Comparison of ENCODE assay signal across 27 cellular contexts in the genomic region with DNA sequence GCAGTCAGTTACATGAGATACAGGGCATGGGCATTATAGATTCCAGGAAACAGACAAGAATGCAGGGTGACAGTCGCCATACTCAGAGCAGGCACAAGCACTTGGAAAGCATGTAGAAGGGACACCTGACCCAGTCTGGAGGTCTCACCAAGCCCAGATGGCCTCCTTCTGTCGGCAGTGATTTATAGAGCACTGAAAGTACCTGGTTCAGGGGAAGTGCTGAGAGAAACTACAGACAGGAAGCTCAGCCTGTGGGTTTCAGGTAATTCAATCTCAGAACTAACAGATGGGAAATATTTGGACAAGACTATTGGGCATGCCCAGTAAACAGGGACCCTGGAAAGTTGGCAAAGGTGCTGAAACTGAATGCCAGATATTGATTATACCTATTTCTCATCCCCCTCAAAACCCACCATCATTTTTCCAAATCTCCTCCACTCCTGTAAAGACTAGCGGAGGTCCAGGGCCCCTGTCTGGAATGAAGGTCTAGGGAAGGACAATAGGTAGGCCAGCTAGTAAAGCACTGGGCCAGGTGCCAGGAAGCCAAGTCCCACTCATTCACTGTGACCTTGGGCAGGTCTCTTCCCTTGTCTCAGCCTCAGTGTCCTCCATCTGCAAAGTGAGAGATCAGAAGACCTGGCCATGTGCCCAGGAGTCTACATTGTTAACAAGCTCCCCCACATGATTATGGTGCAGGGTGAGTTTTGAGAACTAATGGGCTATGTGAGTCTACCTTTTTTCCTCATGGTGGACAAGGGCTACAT. TPM values are rescaled to one million over a fixed set of nuclear protein-coding genes. Genes with fewer than 3 reads are reported as not detected.
A peak's percentile ranks its signal among the peaks of the same experiment; 100 is the strongest.
DNase-seq lines count a peak whose midpoint lies in the region; ATAC-seq and TF ChIP-seq lines count a peak whose summit lies in the region.
"Had no signal": no experiment of that assay in that cellular context is flagged by ENCODE, and none has a peak within 500 bp of the region (broad histone marks: within the 10 kb centered on the region; RNA-seq: fewer than 3 reads in every experiment).

No MANE protein-coding gene starts in this region.

- peaks cover 36% of the 10 kb centered on the region for H3K4me1 ChIP-seq in left ventricle myocardium inferior
- H3K4me1 ChIP-seq: colonic mucosa, esophagus squamous epithelium, SJSA1, vagina had no signal

- peaks cover 10% of the 10 kb centered on the region for H3K36me3 ChIP-seq in left ventricle myocardium inferior
- H3K36me3 ChIP-seq: colonic mucosa, SJSA1, thoracic aorta, vagina had no signal

- H3K9me3 ChIP-seq in left ventricle myocardium inferior (replicated peaks) = peaks cover 13% of the 10 kb centered on the region
- H3K9me3 ChIP-seq: colonic mucosa, SJSA1, thoracic aorta, vagina had no signal

- H3K27ac ChIP-seq in left ventricle myocardium inferior (replicated peaks) = no peak overlapping the region
- H3K27ac ChIP-seq: colonic mucosa, esophagus squamous epithelium, hepatocyte, SJSA1, thoracic aorta, vagina had no signal

- ATAC-seq in left ventricle myocardium superior (peak; percentile 48), GM19463 (IDR thresholded peaks at IDR 0.05; ENCODE audit: unreplicated experiment) (no peak), GM18858 (IDR thresholded peaks at IDR 0.05; ENCODE audit: unreplicated experiment) (no peak), GM19395 (IDR thresholded peaks at IDR 0.05; ENCODE audit: unreplicated experiment) (no peak)
- ATAC-seq: activated naive CD8-positive, alpha-beta T cell treated with anti-CD3 and anti-CD28 coated beads, Interleukin-2, amount 50 U/mL, for 24 hours; left colon; naive thymus-derived CD4-positive, alpha-beta T cell; Panc1 had no signal

- H3K4me3 ChIP-seq in left ventricle myocardium inferior = no peak overlapping the region
- H3K4me3 ChIP-seq: colonic mucosa, esophagus squamous epithelium, hepatocyte, SJSA1, thoracic aorta, vagina had no signal

- DNase-seq in left ventricle myocardium superior (no peak), left ventricle myocardium inferior (no peak), NCI-H2196 treated with DMSO at 0.1 percent for 48 hours (lab: John Stamatoyannopoulos, UW; ENCODE audit: unreplicated experiment) (peak; percentile 33), cerebellum (ENCODE audit: low spot score) (peak; percentile 74), SW 1271 (lab: John Stamatoyannopoulos, UW) (no peak)
- DNase-seq: activated CD8-positive, alpha-beta memory T cell treated with anti-CD3 and anti-CD28 coated beads for 24 hours; activated gamma-delta T cell; activated naive CD8-positive, alpha-beta T cell treated with anti-CD3 and anti-CD28 coated beads, Interleukin-2, amount 50 U/mL, for 24 hours; activated T-cell treated with anti-CD3 and anti-CD28 coated beads, Interleukin-2, amount 50 U/mL, for 1 hour; colonic mucosa; esophagus squamous epithelium; left colon; naive thymus-derived CD4-positive, alpha-beta T cell; NCI-H1417; occipital lobe; retina; stimulated activated CD4-positive, alpha-beta T cell treated with anti-CD3 and anti-CD28 coated beads, Interleukin-4, amount 100 ng/mL, for 24 hours; stimulated activated naive CD4-positive, alpha-beta T cell; T-helper 1 cell had no signal

- TF ChIP-seq CTCF in left ventricle myocardium inferior (IDR thresholded peaks at IDR 0.05; ENCODE audit: borderline replicate concordance) = no peak

- intact Hi-C loops in left ventricle myocardium superior (cut with micrococcal nuclease) = no loop called here
- intact Hi-C loops in left ventricle myocardium inferior (cut with micrococcal nuclease) = no loop called here

- H3K27me3 ChIP-seq in left ventricle myocardium inferior (ENCODE audit: low read depth) = no peaks in the 10 kb centered on the region
- H3K27me3 ChIP-seq: colonic mucosa, esophagus squamous epithelium, hepatocyte, SJSA1, vagina had no signal

RNA-seq across cellular contexts. Expression of gene KLHL3, which starts 26.9 kb away (rescaled TPM):
- total RNA-seq in left ventricle myocardium superior (24.5 TPM), left ventricle myocardium inferior (26.3 TPM), cerebellum (18.0 TPM)

RNA-seq across cellular contexts. Expression of gene HNRNPA0, which starts 45.2 kb away (rescaled TPM):
- total RNA-seq in left ventricle myocardium superior = 13.7 TPM
- total RNA-seq in left ventricle myocardium inferior = 13.1 TPM
- total RNA-seq in cerebellum = 39.9 TPM

Comparison
In these comparisons a context has a peak if more than half of its experiments do, and no peak if none do; other contexts are left out.
1. DNase-seq: peak in NCI-H2196 treated with DMSO at 0.1 percent for 48 hours (single experiment) and cerebellum (single experiment); none in left ventricle myocardium superior (single experiment), left ventricle myocardium inferior (single experiment) and SW 1271 (0 of 2).